Comparison of ENCODE assay signal across 8 cellular contexts in genomic region chr17:57357830-57358426, GRCh38.
A peak's percentile ranks its signal among the peaks of the same experiment; 100 is the strongest.
DNase-seq lines count a peak whose midpoint lies in the region; ATAC-seq, FAIRE-seq and TF ChIP-seq lines count a peak whose summit lies in the region.

No MANE protein-coding gene starts in this region.

- no peaks in the 10 kb centered on the region for H4K20me1 ChIP-seq in keratinocyte (ENCODE audit: control insufficient read depth, extremely low read depth, insufficient read depth, low read length)

- no peaks in the 10 kb centered on the region for H3K9me3 Mint-ChIP-seq in CD8-positive, alpha-beta T cell

- CTCF ChIA-PET in CD8-positive, alpha-beta T cell (lab: Charles Lee), result interaction anchor here (1.6 to 2.0 kb wide), 2 partner anchors 109 to 115 kb away, joined by 3 to 14 read pairs; no protein-coding TSS in a partner anchor
- CTCF ChIA-PET in A673 (lab: Charles Lee), result no interaction called here

- H3K27ac Mint-ChIP-seq in CD8-positive, alpha-beta T cell, result peak overlapping the region; percentile 72

- H3K27ac ChIP-seq in CD8-positive, alpha-beta T cell (ENCODE audit: low read depth, low read length), result no peak overlapping the region
- H3K27ac ChIP-seq in keratinocyte (ENCODE audit: control insufficient read depth, insufficient read depth, low read length) (no peak overlapping the region), A673 (ENCODE audit: low read depth, low read length, poor library complexity, severe bottlenecking) (no peak overlapping the region)

- H3K27me3 Mint-ChIP-seq in CD8-positive, alpha-beta T cell (ENCODE audit: low read depth), result no peaks in the 10 kb centered on the region

- peak; percentile 46 for ATAC-seq in CD8-positive, alpha-beta T cell
- ATAC-seq in GM19455 (IDR thresholded peaks at IDR 0.05; ENCODE audit: unreplicated experiment), result peak; percentile 46

- H3K27me3 ChIP-seq in CD8-positive, alpha-beta T cell (ENCODE audit: insufficient read depth, low read length), result no peaks in the 10 kb centered on the region
- H3K27me3 ChIP-seq in keratinocyte (ENCODE audit: control insufficient read depth, extremely low read depth, insufficient read depth, low read length) (no peaks in the 10 kb centered on the region), A673 (replicated peaks; ENCODE audit: insufficient read depth, low read depth, low read length, poor library complexity) (no peaks in the 10 kb centered on the region)

- no TSS peak for BruUV-seq in A673 (replicated peaks; lab: Mats Ljungman, UMichigan)

- intact Hi-C loops in CD8-positive, alpha-beta T cell (cut with DNase I, micrococcal nuclease), result no loop called here
- intact Hi-C loops in A673 (cut with micrococcal nuclease; ENCODE audit: unreplicated experiment), result no loop called here

- peak overlapping the region; percentile 17 for H3K4me2 ChIP-seq in keratinocyte (ENCODE audit: control insufficient read depth, extremely low read depth, insufficient read depth, low read depth, low read length)

- peaks cover 50% of the 10 kb centered on the region for H3K4me1 ChIP-seq in CD8-positive, alpha-beta T cell (ENCODE audit: insufficient read depth, low read length)
- peaks cover 12% of the 10 kb centered on the region for H3K4me1 ChIP-seq in keratinocyte (ENCODE audit: control insufficient read depth, extremely low read depth, insufficient read depth, low read length)
- no peaks in the 10 kb centered on the region for H3K4me1 ChIP-seq in A673 (ENCODE audit: insufficient read depth, low read length, poor library complexity, severe bottlenecking)

- no peak for FAIRE-seq in keratinocyte (lab: Jason Lieb, UNC)

- H3K9ac ChIP-seq in keratinocyte (ENCODE audit: control insufficient read depth, extremely low read depth, insufficient read depth, low read length), result no peak overlapping the region

- no peak for TF ChIP-seq CTCF in CD8-positive, alpha-beta T cell (IDR thresholded peaks at IDR 0.05)
- no peak for TF ChIP-seq CTCF in keratinocyte (optimal IDR thresholded peaks at IDR 0.05 in 1 of 3, IDR thresholded peaks at IDR 0.05 in 1 of 3, conservative IDR thresholded peaks at IDR 0.05 in 1 of 3; ENCODE audit: extremely low read depth in 1 of 3, insufficient read depth in 2 of 3, low read length in 3 of 3)
- no peak for TF ChIP-seq CTCF in A673 (conservative IDR thresholded peaks at IDR 0.05; ENCODE audit: low read depth, low read length)

- H3K36me3 ChIP-seq in CD8-positive, alpha-beta T cell (ENCODE audit: insufficient read depth, low read length), result no peaks in the 10 kb centered on the region
- H3K36me3 ChIP-seq in keratinocyte (ENCODE audit: control insufficient read depth in 2 of 2, extremely low read depth in 1 of 2, insufficient read depth in 2 of 2, low read length in 2 of 2), result no peaks in the 10 kb centered on the region
- H3K36me3 ChIP-seq in A673 (ENCODE audit: insufficient read depth, low read length, poor library complexity, severe bottlenecking), result no peaks in the 10 kb centered on the region

- H3K4me1 Mint-ChIP-seq in CD8-positive, alpha-beta T cell (ENCODE audit: low read depth), result peaks cover 63% of the 10 kb centered on the region

- POLR2A ChIA-PET in CD8-positive, alpha-beta T cell (lab: Charles Lee), result interaction anchor here (1.2 kb wide), 1 partner anchor 18 kb away, joined by 3 read pairs; no protein-coding TSS in a partner anchor
- POLR2A ChIA-PET in A673 (lab: Charles Lee; ENCODE audit: low non-redundant PET), result interaction anchor here (0.6 kb wide), 1 partner anchor 25 kb away, joined by 3 read pairs; no protein-coding TSS in a partner anchor

- no peak overlapping the region for H2AFZ ChIP-seq in keratinocyte (ENCODE audit: control insufficient read depth, low read length)

- no peaks in the 10 kb centered on the region for H3K79me2 ChIP-seq in keratinocyte (ENCODE audit: control insufficient read depth, insufficient read depth, low read length)

- H3K4me3 Mint-ChIP-seq in CD8-positive, alpha-beta T cell, result peak overlapping the region; percentile 43

- H3K36me3 Mint-ChIP-seq in CD8-positive, alpha-beta T cell, result peaks cover 6% of the 10 kb centered on the region

- no peak overlapping the region for H3K4me3 ChIP-seq in CD8-positive, alpha-beta T cell (ENCODE audit: low read depth, low read length)
- no peak overlapping the region for H3K4me3 ChIP-seq in keratinocyte (ENCODE audit: control insufficient read depth in 2 of 3, extremely low read depth in 1 of 3, insufficient read depth in 2 of 3, low read depth in 1 of 3, low read length in 3 of 3)
- H3K4me3 ChIP-seq in A673 (ENCODE audit: low read depth, low read length, poor library complexity, severe bottlenecking), result no peak overlapping the region

- DNase-seq in CD8-positive, alpha-beta T cell, result peak in 1 of 7 experiments; percentile 11
- DNase-seq in HPDE6-E6E7 (ENCODE audit: extremely low spot score) (peak; percentile 44), keratinocyte (ENCODE audit: low read depth, low spot score) (no peak), A673 (ENCODE audit: low spot score) (no peak), DMS114 treated with DMSO at 0.1 percent for 48 hours (lab: John Stamatoyannopoulos, UW; ENCODE audit: unreplicated experiment) (no peak), NCI-H187 treated with DMSO at 0.1 percent for 48 hours (lab: John Stamatoyannopoulos, UW) (no peak)
- no peak for DNase-seq in activated CD4-positive, alpha-beta T cell treated with anti-CD3 and anti-CD28 coated beads for 4 hours

- dilution Hi-C loops in keratinocyte (cut with MboI; ENCODE audit: extremely low pct_ligation_motif_present, low sequenced_read_pairs), result no loop called here

- no peaks in the 10 kb centered on the region for H3K9me3 ChIP-seq in CD8-positive, alpha-beta T cell (ENCODE audit: low read length)
- no peaks in the 10 kb centered on the region for H3K9me3 ChIP-seq in keratinocyte (ENCODE audit: control insufficient read depth, low read depth, low read length)
- H3K9me3 ChIP-seq in A673 (ENCODE audit: low read depth, low read length, poor library complexity, severe bottlenecking), result no peaks in the 10 kb centered on the region

- no peaks in the 10 kb centered on the region for H3K9me1 ChIP-seq in keratinocyte (ENCODE audit: control insufficient read depth, extremely low read depth, insufficient read depth, low read length)
